8 cellular contexts compared by ENCODE assay signal in the genomic region with DNA sequence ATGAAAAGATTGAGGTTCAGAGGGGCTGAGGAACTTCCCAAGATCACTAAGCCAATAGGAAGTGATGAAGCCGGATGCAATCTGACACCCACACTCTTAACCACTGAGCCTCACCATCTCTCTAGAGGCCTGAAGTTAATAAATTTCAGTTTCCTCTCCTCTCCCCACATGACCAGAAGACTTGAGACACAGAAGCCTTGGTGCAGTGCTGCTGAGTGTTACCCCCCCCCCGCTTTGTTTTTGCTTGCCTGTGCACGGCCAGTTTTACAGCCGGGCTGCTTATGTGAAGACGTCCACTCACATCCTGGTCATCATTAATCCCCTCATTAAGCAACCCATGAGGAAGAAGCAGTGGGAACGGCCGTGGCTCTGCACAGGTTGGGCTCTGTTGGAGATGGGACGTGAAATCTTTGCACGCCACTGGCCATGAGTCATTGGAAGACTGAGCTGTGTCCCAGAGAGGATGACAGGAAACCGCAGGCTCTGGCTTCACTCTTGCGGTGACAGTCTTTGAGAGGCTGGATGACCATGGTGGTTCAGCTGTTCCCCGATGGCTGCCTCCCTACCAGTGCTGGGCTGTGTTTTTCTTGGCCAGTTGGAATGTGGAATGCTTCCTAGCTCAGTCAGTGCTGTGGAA.
DNase-seq lines count a peak whose midpoint lies in the region; ATAC-seq, FAIRE-seq and TF ChIP-seq lines count a peak whose summit lies in the region.

No MANE protein-coding gene starts in this region.

- H3K4me1 ChIP-seq in astrocyte (ENCODE audit: insufficient read depth, low read length), result peaks cover 56% of the 10 kb centered on the region

- H3K4me3 Mint-ChIP-seq in astrocyte (ENCODE audit: unreplicated experiment) (no peak overlapping the region), nephron progenitor cell (peak overlapping the region; percentile 64)

- H2AFZ ChIP-seq in astrocyte (ENCODE audit: low read depth, low read length), result no peak overlapping the region

- H3K27me3 ChIP-seq in astrocyte (ENCODE audit: insufficient read depth, low read length), result no peaks in the 10 kb centered on the region

- no peaks in the 10 kb centered on the region for H4K20me1 ChIP-seq in astrocyte (ENCODE audit: insufficient read depth, low read length)

- H3K9me3 Mint-ChIP-seq in astrocyte (ENCODE audit: unreplicated experiment), result no peaks in the 10 kb centered on the region
- H3K9me3 Mint-ChIP-seq in nephron progenitor cell, result peaks cover 3% of the 10 kb centered on the region

- no peaks in the 10 kb centered on the region for H3K79me2 ChIP-seq in astrocyte (ENCODE audit: insufficient read depth, low read length)

- H3K36me3 ChIP-seq in astrocyte (ENCODE audit: insufficient read depth, low read length), result no peaks in the 10 kb centered on the region

- H3K27me3 Mint-ChIP-seq in astrocyte (ENCODE audit: low read depth, unreplicated experiment), result peaks cover 3% of the 10 kb centered on the region
- no peaks in the 10 kb centered on the region for H3K27me3 Mint-ChIP-seq in nephron progenitor cell (ENCODE audit: low read depth, poor library complexity)

- peak; percentile 100 for FAIRE-seq in astrocyte (lab: Jason Lieb, UNC)

- in situ Hi-C loops in GM13977 (cut with MboI; ENCODE audit: low pct_unique_long_range_greater_than_20kb, low sequenced_read_pairs, unreplicated experiment), result no loop called here

- peak; percentile 89 for ATAC-seq in GM18499 (IDR thresholded peaks at IDR 0.05; ENCODE audit: insufficient read depth, unreplicated experiment)
- peak; percentile 80 for ATAC-seq in HG03097 (IDR thresholded peaks at IDR 0.05; ENCODE audit: low FRiP score, unreplicated experiment)

- peak overlapping the region; percentile 78 for H3K4me2 ChIP-seq in astrocyte (ENCODE audit: low read length)

- TF ChIP-seq CTCF in astrocyte (IDR thresholded peaks at IDR 0.05; ENCODE audit: insufficient read depth, low read depth, low read length) (no peak), nephron progenitor cell (IDR thresholded peaks at IDR 0.05) (no peak), GM13977 (IDR thresholded peaks at IDR 0.05; ENCODE audit: extremely low read depth, insufficient read depth, missing control alignments) (no peak)

- H3K4me1 Mint-ChIP-seq in astrocyte (ENCODE audit: low read depth, unreplicated experiment) (peaks cover 48% of the 10 kb centered on the region), nephron progenitor cell (peaks cover 44% of the 10 kb centered on the region)

- peak overlapping the region; percentile 78 for H3K9ac ChIP-seq in astrocyte (ENCODE audit: low read length)

- H3K27ac Mint-ChIP-seq in astrocyte (ENCODE audit: unreplicated experiment) (peak overlapping the region; percentile 89), nephron progenitor cell (peak overlapping the region; percentile 86)

- H3K36me3 Mint-ChIP-seq in astrocyte (ENCODE audit: low read depth, unreplicated experiment) (no peaks in the 10 kb centered on the region), nephron progenitor cell (ENCODE audit: low read depth) (no peaks in the 10 kb centered on the region)

- H3K27ac ChIP-seq in astrocyte (ENCODE audit: low read depth, low read length), result peak overlapping the region; percentile 99

- H3K9me3 ChIP-seq in astrocyte (ENCODE audit: insufficient read depth, low read depth, low read length), result no peaks in the 10 kb centered on the region

- peak; percentile 100 for DNase-seq in astrocyte (ENCODE audit: low read depth)
- DNase-seq in nephron progenitor cell, result peak; percentile 11
- no peak for DNase-seq in DMS53 (lab: John Stamatoyannopoulos, UW)
- no peak for DNase-seq in activated CD8-positive, alpha-beta memory T cell treated with anti-CD3 and anti-CD28 coated beads for 24 hours
- DNase-seq in GM13977 (ENCODE audit: low spot score), result no peak
- DNase-seq in hippocampal formation (lab: John Stamatoyannopoulos, UW), result no peak

- H3K4me3 ChIP-seq in astrocyte (ENCODE audit: insufficient read depth, low read depth, low read length), result no peak overlapping the region

Comparison
In these comparisons a context has a peak if more than half of its experiments do, and no peak if none do; other contexts are left out.
1. DNase-seq: peak in astrocyte (single experiment) and nephron progenitor cell (single experiment); none in DMS53 (single experiment), activated CD8-positive, alpha-beta memory T cell treated with anti-CD3 and anti-CD28 coated beads for 24 hours (single experiment), GM13977 (single experiment) and hippocampal formation (0 of 2).